In genomic region chr10:71965623-71966022, GRCh38 we compare ENCODE assay signal across 8 cellular contexts. TPM values are rescaled to one million over a fixed set of nuclear protein-coding genes. Genes with fewer than 3 reads are reported as not detected.
DNase-seq lines count a peak whose midpoint lies in the region; ATAC-seq and TF ChIP-seq lines count a peak whose summit lies in the region.

No MANE protein-coding gene starts in this region.

- TF ChIP-seq CTCF in right atrium auricular region (IDR thresholded peaks at IDR 0.05): no peak

- H3K36me3 Mint-ChIP-seq in activated naive CD8-positive, alpha-beta T cell treated with anti-CD3 and anti-CD28 coated beads for 36 hours: no peaks in the 10 kb centered on the region

- peak overlapping the region; percentile 96 to 99 for H3K27ac ChIP-seq in right atrium auricular region

- peaks cover 14% of the 10 kb centered on the region for H3K4me1 Mint-ChIP-seq in activated naive CD8-positive, alpha-beta T cell treated with anti-CD3 and anti-CD28 coated beads for 36 hours

- H3K4me1 ChIP-seq in ES-I3 (ENCODE audit: insufficient read depth, low read length) (peaks cover 26% of the 10 kb centered on the region), right atrium auricular region (peaks cover 0 to 67% of the 10 kb centered on the region in 2 donors)

- peak; percentile 23 for ATAC-seq in sciatic nerve
- no peak for ATAC-seq in HG02759 (IDR thresholded peaks at IDR 0.05; ENCODE audit: unreplicated experiment)
- no peak for ATAC-seq in HG02798 (IDR thresholded peaks at IDR 0.05; ENCODE audit: poor library complexity, unreplicated experiment)
- ATAC-seq in GM19023 (IDR thresholded peaks at IDR 0.05; ENCODE audit: unreplicated experiment): no peak

- no peaks in the 10 kb centered on the region for H3K9me3 Mint-ChIP-seq in activated naive CD8-positive, alpha-beta T cell treated with anti-CD3 and anti-CD28 coated beads for 36 hours

- H3K9ac ChIP-seq in ES-I3 (ENCODE audit: low read depth, low read length): peak overlapping the region; percentile 67

- peaks cover 44% of the 10 kb centered on the region for H3K27me3 Mint-ChIP-seq in activated naive CD8-positive, alpha-beta T cell treated with anti-CD3 and anti-CD28 coated beads for 36 hours

- peak overlapping the region; percentile 65 to 83 for H3K4me3 ChIP-seq in right atrium auricular region

- H3K27ac Mint-ChIP-seq in activated naive CD8-positive, alpha-beta T cell treated with anti-CD3 and anti-CD28 coated beads for 36 hours: no peak overlapping the region

- no peaks in the 10 kb centered on the region for H3K36me3 ChIP-seq in ES-I3 (ENCODE audit: insufficient read depth, low read length)
- H3K36me3 ChIP-seq in right atrium auricular region: no peaks in the 10 kb centered on the region

- H3K9me3 ChIP-seq in ES-I3 (ENCODE audit: control insufficient read depth, insufficient read depth, low read length): no peaks in the 10 kb centered on the region
- H3K9me3 ChIP-seq in right atrium auricular region: no peaks in the 10 kb centered on the region

- DNase-seq in activated naive CD8-positive, alpha-beta T cell treated with anti-CD3 and anti-CD28 coated beads for 36 hours: no peak
- DNase-seq in right atrium auricular region (ENCODE audit: low spot score): no peak
- DNase-seq in sciatic nerve (ENCODE audit: low spot score): peak; percentile 61
- DNase-seq in AG08395 (ENCODE audit: low spot score): no peak

- intact Hi-C loops in sciatic nerve (cut with DNase I): loop anchor here (10.0 kb wide), 1 partner anchor 359 kb away; no protein-coding TSS in a partner anchor

- H3K4me3 Mint-ChIP-seq in activated naive CD8-positive, alpha-beta T cell treated with anti-CD3 and anti-CD28 coated beads for 36 hours: peak overlapping the region; percentile 44

- no peaks in the 10 kb centered on the region for H3K27me3 ChIP-seq in right atrium auricular region

RNA-seq across cellular contexts. Expression of gene CHST3, which starts 1.4 kb away (rescaled TPM):
- under 1 TPM; 0.84 to 0.87 TPM for total RNA-seq in activated naive CD8-positive, alpha-beta T cell treated with anti-CD3 and anti-CD28 coated beads for 36 hours
- total RNA-seq in right atrium auricular region: 10 to 100 TPM; 21.3 to 45.4 TPM
- 36.5 TPM for total RNA-seq in sciatic nerve

Comparison
In these comparisons a context has a peak if more than half of its experiments do, and no peak if none do; other contexts are left out.
1. RNA of gene CHST3, which starts 1.4 kb away (total RNA-seq): 21.3 to 45.4 TPM in right atrium auricular region and 36.5 TPM in sciatic nerve (single experiment); 0.84 to 0.87 TPM in activated naive CD8-positive, alpha-beta T cell treated with anti-CD3 and anti-CD28 coated beads for 36 hours; every median in the first group is over 10 times any median in the second.